Comparison of ENCODE assay signal across 8 cellular contexts in genomic region chr2:199911877-199912161, GRCh38. TPM values are rescaled to one million over a fixed set of nuclear protein-coding genes. Genes with fewer than 3 reads are reported as not detected.
A peak's percentile ranks its signal among the peaks of the same experiment; 100 is the strongest.
DNase-seq lines count a peak whose midpoint lies in the region; ATAC-seq, FAIRE-seq and TF ChIP-seq lines count a peak whose summit lies in the region.

No MANE protein-coding gene starts in this region.

- peak overlapping the region; percentile 96 for H3K27ac ChIP-seq in WERI-Rb-1
- H3K27ac ChIP-seq in heart left ventricle = peak overlapping the region; percentile 85 to 99 (median 96)

- peak in 1 of 4 donors; percentile 55 for ATAC-seq in heart left ventricle

- WGBS in heart left ventricle, 4 donors = 0 to 1% (median 0%) methylated on average over 13 of the region's 13 CpGs

- DNase-seq in GM12892 (ENCODE audit: insufficient read length) (peak; percentile 2), WERI-Rb-1 (no peak), heart left ventricle (no peak), skeletal muscle cell (ENCODE audit: low read depth) (no peak), KBM-7 (no peak), AG08396 (ENCODE audit: low spot score) (no peak), ACHN (no peak), RCC 7860 (ENCODE audit: low spot score) (no peak)

- H3K4me3 ChIP-seq in WERI-Rb-1 (ENCODE audit: low read depth, low read length) (peak overlapping the region; percentile 90), heart left ventricle (peak overlapping the region; percentile 59 to 99 (median 89)), skeletal muscle cell (ENCODE audit: low read depth, low read length) (peak overlapping the region; percentile 96)

- peaks cover 37% of the 10 kb centered on the region for H3K36me3 ChIP-seq in WERI-Rb-1
- peaks cover 0 to 10% (median 4%) of the 10 kb centered on the region in 9 donors for H3K36me3 ChIP-seq in heart left ventricle

- intact Hi-C loops in heart left ventricle (cut with DNase I) = loop anchor here in 2 of 10 donors (2.0 to 5.0 kb wide), 2 partner anchors 43 to 900 kb away; partner anchors contain the start of genes BZW1 (in 1 of the 2), MAIP1 (in 1 of the 2) and TYW5 (in 1 of the 2)

- FAIRE-seq in GM12892 (lab: Jason Lieb, UNC) = no peak
- no peak for FAIRE-seq in RCC 7860 (lab: Jason Lieb, UNC)

- TF ChIP-seq POLR2A in GM12892 (IDR thresholded peaks at IDR 0.05; ENCODE audit: low read depth, low read length) (no peak), heart left ventricle (IDR thresholded peaks at IDR 0.05) (no peak)

- in situ Hi-C loops in KBM-7 (cut with MboI; ENCODE audit: low pct_unique_long_range_greater_than_20kb, low sequenced_read_pairs) (no loop called here), ACHN (cut with HindIII; ENCODE audit: low pct_ligation_motif_present, low pct_unique_long_range_greater_than_20kb, low sequenced_read_pairs) (no loop called here)

- H3K27me3 ChIP-seq in WERI-Rb-1 (ENCODE audit: insufficient read depth, low read depth, severe bottlenecking) = no peaks in the 10 kb centered on the region
- no peaks in the 10 kb centered on the region for H3K27me3 ChIP-seq in heart left ventricle

- peaks cover 0 to 29% (median 22%) of the 10 kb centered on the region in 12 donors for H3K4me1 ChIP-seq in heart left ventricle

- H3K9me3 ChIP-seq in WERI-Rb-1 (ENCODE audit: severe bottlenecking) (peaks cover 3% of the 10 kb centered on the region), heart left ventricle (peaks cover 0 to 4% (median 0%) of the 10 kb centered on the region in 12 donors)

- TF ChIP-seq CTCF in WERI-Rb-1 (IDR thresholded peaks at IDR 0.05; ENCODE audit: low read depth, low read length) (no peak), heart left ventricle (IDR thresholded peaks at IDR 0.05) (no peak)

RNA-seq across cellular contexts. Expression of gene C2orf69, which starts 0.7 kb away (rescaled TPM):
- 12.9 TPM for polyA plus RNA-seq in GM12892 (2012; ENCODE audit: missing spikeins)
- total RNA-seq in heart left ventricle = 10 to 100 TPM in 1 of 9 donors, 1 to 10 TPM in 8; 7.2 to 10.6 (median 8.7) TPM
- 1 to 10 TPM; 5.5 to 7.0 TPM for polyA plus RNA-seq in heart left ventricle

RNA-seq across cellular contexts. Expression of gene TYW5, which starts 43.5 kb away (rescaled TPM):
- polyA plus RNA-seq in GM12892 (2012; ENCODE audit: missing spikeins) = 6.7 TPM
- 1 to 10 TPM; 1.4 to 4.1 (median 3.0) TPM for total RNA-seq in heart left ventricle
- polyA plus RNA-seq in heart left ventricle = 1 to 10 TPM; 1.5 to 4.4 TPM

RNA-seq across cellular contexts. Expression of gene MAIP1, which starts 43.6 kb away (rescaled TPM):
- polyA plus RNA-seq in GM12892 (2012; ENCODE audit: missing spikeins) = 20.1 TPM
- 10 to 100 TPM; 18.1 to 38.5 (median 22.8) TPM for total RNA-seq in heart left ventricle
- 10 to 100 TPM in 1 of 2 donors, 1 to 10 TPM in 1; 9.4 to 32.5 TPM for polyA plus RNA-seq in heart left ventricle
